Comparison of ENCODE assay signal across 1 cellular context in genomic region chr12:43982544-43982943, GRCh38.
TF ChIP-seq lines count a peak whose summit lies in the region.

No MANE protein-coding gene starts in this region.

TF ChIP-seq in IMR-90, 13 proteins besides CTCF, POLR2A, EP300 and RAD21 (continued from another document):
- TF ChIP-seq RCOR1 (IDR thresholded peaks at IDR 0.05; ENCODE audit: insufficient replicate concordance, low read length): no peak
TF ChIP-seq in IMR-90: peak in this region for 0.
